18 cellular contexts compared by ENCODE assay signal in genomic region chr1:78687914-78688313, GRCh38.
DNase-seq lines count a peak whose midpoint lies in the region; ATAC-seq and TF ChIP-seq lines count a peak whose summit lies in the region.
"Had no signal": no experiment of that assay in that cellular context is flagged by ENCODE, and none has a peak within 500 bp of the region (broad histone marks: within the 10 kb centered on the region; RNA-seq: fewer than 3 reads in every experiment).

No MANE protein-coding gene starts in this region.

- peak; percentile 32 for ATAC-seq in HG02759 (IDR thresholded peaks at IDR 0.05; ENCODE audit: unreplicated experiment)
- no peak for ATAC-seq in HG02840 (IDR thresholded peaks at IDR 0.05; ENCODE audit: low FRiP score, unreplicated experiment)
- ATAC-seq: body of pancreas; stimulated activated naive CD8-positive, alpha-beta T cell treated with anti-CD3 and anti-CD28 coated beads, Interleukin-15, Interleukin-2, amounts not matched to agents 100 U/mL and 50 U/mL, for 24 hours had no signal

- no peak overlapping the region for H3K4me3 ChIP-seq in foreskin fibroblast (ENCODE audit: low read depth in 1 of 2, low read length in 2 of 2)
- H3K4me3 ChIP-seq: body of pancreas, dorsolateral prefrontal cortex, right atrium auricular region, upper lobe of left lung had no signal

- TF ChIP-seq CTCF in foreskin fibroblast (IDR thresholded peaks at IDR 0.05; ENCODE audit: low read depth, low read length), result no peak

- DNase-seq in AG08395 (ENCODE audit: low spot score) (peak; percentile 24), amniotic stem cell (lab: John Stamatoyannopoulos, UW) (peak; percentile 2), foreskin fibroblast (peak; percentile 24 to 48), retina (no peak), Kasumi-1 (lab: John Stamatoyannopoulos, UW) (no peak)
- no peak for DNase-seq in stimulated activated CD4-positive, alpha-beta T cell treated with anti-CD3 and anti-CD28 coated beads, Interleukin-15, amount 100 ng/mL, for 24 hours
- DNase-seq: activated CD4-positive, alpha-beta T cell treated with anti-CD3 and anti-CD28 coated beads, Interleukin-2, amount 50 U/mL, for 1 hour; activated naive CD4-positive, alpha-beta T cell treated with anti-CD3 and anti-CD28 coated beads, Interleukin-2, amount 10 ng/mL, durations not matched to agents 7 days and 5 days; body of pancreas; DMS153; dorsolateral prefrontal cortex; NCI-H2081; NCI-H524 treated with DMSO at 0.1 percent for 48 hours; stimulated activated naive CD8-positive, alpha-beta T cell treated with anti-CD3 and anti-CD28 coated beads, Interleukin-15, Interleukin-2, amounts not matched to agents 100 U/mL and 50 U/mL, for 24 hours; upper lobe of left lung had no signal

Comparison
In these comparisons a context has a peak if more than half of its experiments do, and no peak if none do; other contexts are left out.
1. DNase-seq: peak in AG08395 (single experiment), amniotic stem cell (single experiment) and foreskin fibroblast (2 of 2); none in retina (single experiment), stimulated activated CD4-positive, alpha-beta T cell treated with anti-CD3 and anti-CD28 coated beads, Interleukin-15, amount 100 ng/mL, for 24 hours (single experiment) and Kasumi-1 (0 of 2).